ENCODE assay signal across 9 cellular contexts in the genomic region with DNA sequence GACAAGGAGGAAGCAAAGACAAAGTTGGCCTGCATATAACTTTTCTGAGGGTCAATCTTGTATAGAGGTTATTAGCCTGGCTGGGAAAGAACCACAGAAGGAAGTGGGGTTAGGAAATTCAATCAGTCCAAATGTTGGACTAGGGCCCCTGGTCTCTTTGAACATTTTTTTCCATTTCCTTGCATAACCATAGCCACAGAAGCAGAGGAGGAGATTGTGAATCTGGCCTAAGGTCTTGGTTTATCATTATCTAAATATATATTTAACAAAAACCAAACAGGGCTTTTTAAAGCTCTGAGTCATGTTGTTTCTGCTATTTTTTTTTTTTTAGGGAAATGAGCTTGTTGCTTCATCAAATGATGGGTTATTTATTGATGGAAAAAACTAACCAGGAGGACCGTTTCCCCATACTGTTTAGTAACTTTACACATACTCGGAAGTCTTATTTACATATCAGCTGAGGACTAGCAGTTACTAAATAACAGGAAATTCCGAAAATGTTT.
DNase-seq lines count a peak whose midpoint lies in the region; ATAC-seq, FAIRE-seq and TF ChIP-seq lines count a peak whose summit lies in the region.
"Had no signal": no experiment of that assay in that cellular context is flagged by ENCODE, and none has a peak within 500 bp of the region (broad histone marks: within the 10 kb centered on the region; RNA-seq: fewer than 3 reads in every experiment).

No MANE protein-coding gene starts in this region.

- no peaks in the 10 kb centered on the region for H3K4me1 Mint-ChIP-seq in activated T-cell treated with anti-CD3 and anti-CD28 coated beads, Interleukin-2, amount 50 U/mL, for 72 hours (ENCODE audit: low read depth)

- intact Hi-C loops in lower leg skin (cut with DNase I; ENCODE audit: low total_unique reads): no loop called here

- no peaks in the 10 kb centered on the region for H3K9me3 Mint-ChIP-seq in activated T-cell treated with anti-CD3 and anti-CD28 coated beads, Interleukin-2, amount 50 U/mL, for 72 hours

- TF ChIP-seq CTCF in epithelial cell of proximal tubule (conservative IDR thresholded peaks at IDR 0.05; ENCODE audit: low read depth, low read length): no peak
- TF ChIP-seq CTCF in lower leg skin (IDR thresholded peaks at IDR 0.05): no peak

- H3K36me3 Mint-ChIP-seq in activated T-cell treated with anti-CD3 and anti-CD28 coated beads, Interleukin-2, amount 50 U/mL, for 72 hours (ENCODE audit: insufficient read depth in 2 of 2): no peaks in the 10 kb centered on the region

- no peak overlapping the region for H3K4me3 Mint-ChIP-seq in activated T-cell treated with anti-CD3 and anti-CD28 coated beads, Interleukin-2, amount 50 U/mL, for 72 hours

- DNase-seq in AG20443 (ENCODE audit: low spot score) (peak; percentile 16), epithelial cell of proximal tubule (ENCODE audit: low read depth) (peak; percentile 88), lower leg skin (ENCODE audit: low spot score in 2 of 2) (no peak), GM12892 (ENCODE audit: insufficient read length) (no peak)
- DNase-seq in activated T-cell treated with anti-CD3 and anti-CD28 coated beads, Interleukin-2, amount 50 U/mL, for 72 hours: no peak
- DNase-seq in central memory CD4-positive, alpha-beta T cell: no peak
- DNase-seq: stimulated activated CD4-positive, alpha-beta T cell treated with anti-CD3 and anti-CD28 coated beads, Interleukin-4, amount 100 ng/mL, for 24 hours had no signal

- FAIRE-seq in GM12892 (lab: Jason Lieb, UNC): no peak

- peak; percentile 72 for ATAC-seq in GM19468 (IDR thresholded peaks at IDR 0.05; ENCODE audit: extremely low read depth, unreplicated experiment)
- peak; percentile 88 for ATAC-seq in HG03432 (IDR thresholded peaks at IDR 0.05; ENCODE audit: unreplicated experiment)
- no peak for ATAC-seq in activated T-cell treated with anti-CD3 and anti-CD28 coated beads, Interleukin-2, amount 50 U/mL, for 72 hours (replicated peaks in 1 of 2)

- WGBS in lower leg skin, 2 donors: 43 to 64% methylated on average over 3 of the region's 3 CpGs

- peaks cover 41% of the 10 kb centered on the region for H3K27me3 Mint-ChIP-seq in activated T-cell treated with anti-CD3 and anti-CD28 coated beads, Interleukin-2, amount 50 U/mL, for 72 hours (ENCODE audit: low read depth)

- TF ChIP-seq POLR2A in lower leg skin (IDR thresholded peaks at IDR 0.05) (no peak), GM12892 (IDR thresholded peaks at IDR 0.05; ENCODE audit: low read depth, low read length) (no peak)

- H3K4me3 ChIP-seq in epithelial cell of proximal tubule (ENCODE audit: low read depth, low read length) (no peak overlapping the region), lower leg skin (ENCODE audit: low read depth, poor library complexity, severe bottlenecking) (no peak overlapping the region)

- H3K27ac Mint-ChIP-seq in activated T-cell treated with anti-CD3 and anti-CD28 coated beads, Interleukin-2, amount 50 U/mL, for 72 hours: no peak overlapping the region

Comparison
In these comparisons a context has a peak if more than half of its experiments do, and no peak if none do; other contexts are left out.
1. DNase-seq: peak in AG20443 (single experiment) and epithelial cell of proximal tubule (single experiment); none in activated T-cell treated with anti-CD3 and anti-CD28 coated beads, Interleukin-2, amount 50 U/mL, for 72 hours (0 of 2), central memory CD4-positive, alpha-beta T cell (single experiment), lower leg skin (0 of 2) and GM12892 (single experiment).
2. ATAC-seq: peak in GM19468 (single experiment) and HG03432 (single experiment); none in activated T-cell treated with anti-CD3 and anti-CD28 coated beads, Interleukin-2, amount 50 U/mL, for 72 hours (0 of 2).